In the genomic region with DNA sequence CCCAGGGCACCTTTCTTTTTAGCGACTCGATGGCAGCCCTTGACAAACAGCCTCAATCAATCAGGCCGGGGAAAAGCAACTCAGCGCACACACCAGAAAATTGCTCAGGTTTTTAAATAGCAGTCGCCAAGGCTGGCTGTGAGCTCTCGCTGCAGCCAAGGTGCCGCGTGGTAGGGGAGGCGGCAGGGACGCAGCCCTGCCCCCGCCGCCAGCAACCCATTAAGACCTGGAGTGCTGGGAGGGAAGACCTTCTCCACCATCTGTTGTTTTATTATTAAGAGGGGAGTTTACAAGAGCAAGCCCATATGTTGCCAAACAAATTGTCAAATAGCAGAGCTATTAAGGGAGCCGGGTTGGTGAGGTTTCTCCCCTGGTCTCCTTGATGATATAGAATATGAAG, we compare ENCODE assay signal across 19 cellular contexts. TPM values are rescaled to one million over a fixed set of nuclear protein-coding genes. Genes with fewer than 3 reads are reported as not detected.
DNase-seq lines count a peak whose midpoint lies in the region; ATAC-seq and TF ChIP-seq lines count a peak whose summit lies in the region.
"Had no signal": no experiment of that assay in that cellular context is flagged by ENCODE, and none has a peak within 500 bp of the region (broad histone marks: within the 10 kb centered on the region; RNA-seq: fewer than 3 reads in every experiment).

No MANE protein-coding gene starts in this region.

- no peaks in the 10 kb centered on the region for H3K9me3 Mint-ChIP-seq in nephron progenitor cell
- no peaks in the 10 kb centered on the region for H3K9me3 Mint-ChIP-seq in CD8-positive, alpha-beta memory T cell
- H3K9me3 Mint-ChIP-seq: activated CD4-positive, alpha-beta memory T cell treated with anti-CD3 and anti-CD28 coated beads for 36 hours; T-cell had no signal

- POLR2A ChIA-PET in CD8-positive, alpha-beta memory T cell (lab: Charles Lee), result no interaction called here

- H3K4me1 Mint-ChIP-seq in nephron progenitor cell, result peaks cover 48% of the 10 kb centered on the region
- peaks cover 0 to 2% (median 0%) of the 10 kb centered on the region in 3 donors for H3K4me1 Mint-ChIP-seq in CD8-positive, alpha-beta memory T cell
- H3K4me1 Mint-ChIP-seq: T-cell had no signal

- no peak for ATAC-seq in GM18502 (IDR thresholded peaks at IDR 0.05; ENCODE audit: poor library complexity, unreplicated experiment)
- no peak for ATAC-seq in left colon
- ATAC-seq: gastroesophageal sphincter, T-cell had no signal

- no peaks in the 10 kb centered on the region for H3K36me3 ChIP-seq in CD8-positive, alpha-beta memory T cell (ENCODE audit: insufficient read depth, low read length)
- H3K36me3 ChIP-seq: HAP-1 had no signal

- no peaks in the 10 kb centered on the region for H3K9me3 ChIP-seq in CD8-positive, alpha-beta memory T cell (ENCODE audit: low read length)
- H3K9me3 ChIP-seq: gastroesophageal sphincter, HAP-1, suprapubic skin had no signal

- peak overlapping the region; percentile 68 for H3K4me3 Mint-ChIP-seq in nephron progenitor cell
- H3K4me3 Mint-ChIP-seq in CD8-positive, alpha-beta memory T cell, result no peak overlapping the region
- H3K4me3 Mint-ChIP-seq: activated CD4-positive, alpha-beta memory T cell treated with anti-CD3 and anti-CD28 coated beads for 36 hours; activated naive CD8-positive, alpha-beta T cell; T-cell had no signal

- H3K4me1 ChIP-seq in CD8-positive, alpha-beta memory T cell (ENCODE audit: insufficient read depth, low read length), result no peaks in the 10 kb centered on the region
- H3K4me1 ChIP-seq: gastroesophageal sphincter, HAP-1, parathyroid adenoma, suprapubic skin had no signal

- H3K27ac ChIP-seq in CD8-positive, alpha-beta memory T cell (ENCODE audit: low read depth, low read length), result no peak overlapping the region
- H3K27ac ChIP-seq: dorsolateral prefrontal cortex, gastroesophageal sphincter, HL-60, parathyroid adenoma, suprapubic skin had no signal

- H3K27ac Mint-ChIP-seq in nephron progenitor cell, result no peak overlapping the region
- no peak overlapping the region for H3K27ac Mint-ChIP-seq in CD8-positive, alpha-beta memory T cell
- H3K27ac Mint-ChIP-seq: activated CD4-positive, alpha-beta memory T cell treated with anti-CD3 and anti-CD28 coated beads for 36 hours; activated naive CD8-positive, alpha-beta T cell; T-cell had no signal

- no peak for TF ChIP-seq CTCF in nephron progenitor cell (IDR thresholded peaks at IDR 0.05)

- DNase-seq in DMS153 treated with DMSO at 0.1 percent for 48 hours (lab: John Stamatoyannopoulos, UW; ENCODE audit: unreplicated experiment) (peak; percentile 71), NCI-H128 (lab: John Stamatoyannopoulos, UW; ENCODE audit: unreplicated experiment) (peak; percentile 82), NCI-H748 treated with DMSO at 0.1 percent for 48 hours (lab: John Stamatoyannopoulos, UW) (peak; percentile 49), nephron progenitor cell (peak; percentile 36), left colon (no peak)
- no peak for DNase-seq in CD8-positive, alpha-beta memory T cell
- DNase-seq: activated CD4-positive, alpha-beta memory T cell treated with anti-CD3 and anti-CD28 coated beads for 36 hours; activated T-cell treated with anti-CD3 and anti-CD28 coated beads, Interleukin-2, amount 50 U/mL, for 48 hours; erythroblast; stimulated activated CD4-positive, alpha-beta T cell treated with anti-CD3 and anti-CD28 coated beads, Interleukin-2, amount 100 ng/mL, for 48 hours; T-cell had no signal

- peaks cover 4% of the 10 kb centered on the region for H3K27me3 ChIP-seq in CD8-positive, alpha-beta memory T cell (ENCODE audit: insufficient read depth, low read length, poor library complexity, severe bottlenecking)
- H3K27me3 ChIP-seq: gastroesophageal sphincter had no signal

- H3K36me3 Mint-ChIP-seq in nephron progenitor cell (ENCODE audit: low read depth), result no peaks in the 10 kb centered on the region
- no peaks in the 10 kb centered on the region for H3K36me3 Mint-ChIP-seq in CD8-positive, alpha-beta memory T cell
- H3K36me3 Mint-ChIP-seq: activated CD4-positive, alpha-beta memory T cell treated with anti-CD3 and anti-CD28 coated beads for 36 hours; activated naive CD8-positive, alpha-beta T cell; T-cell had no signal

- intact Hi-C loops in left colon (cut with DNase I, micrococcal nuclease), result no loop called here

- no peak overlapping the region for H3K4me3 ChIP-seq in CD8-positive, alpha-beta memory T cell (ENCODE audit: low read length)
- H3K4me3 ChIP-seq: gastroesophageal sphincter, HAP-1, suprapubic skin had no signal

- CTCF ChIA-PET in CD8-positive, alpha-beta memory T cell (lab: Charles Lee), result no interaction called here

- peaks cover 46% of the 10 kb centered on the region for H3K27me3 Mint-ChIP-seq in nephron progenitor cell (ENCODE audit: low read depth, poor library complexity)
- H3K27me3 Mint-ChIP-seq in CD8-positive, alpha-beta memory T cell, result peaks cover 29 to 43% of the 10 kb centered on the region in 2 donors

RNA-seq across cellular contexts. Expression of a gene that starts 22.6 kb away (rescaled TPM):
- total RNA-seq in left colon, result 100 to 1,000 TPM; 264 to 515 TPM
- 1 to 10 TPM; 2.3 to 3.4 TPM for total RNA-seq in CD8-positive, alpha-beta memory T cell
- not detected for polyA plus RNA-seq in CD8-positive, alpha-beta memory T cell

Comparison
In these comparisons a context has a peak if more than half of its experiments do, and no peak if none do; other contexts are left out.
1. DNase-seq: peak in DMS153 treated with DMSO at 0.1 percent for 48 hours (single experiment), NCI-H128 (single experiment), NCI-H748 treated with DMSO at 0.1 percent for 48 hours (single experiment) and nephron progenitor cell (single experiment); none in left colon (0 of 2) and CD8-positive, alpha-beta memory T cell (0 of 5).
2. RNA of a gene that starts 22.6 kb away (total RNA-seq): 264 to 515 TPM in left colon; 2.3 to 3.4 TPM in CD8-positive, alpha-beta memory T cell; every median in the first group is over 10 times any median in the second.